ENCODE assay signal across 22 cellular contexts in the genomic region with DNA sequence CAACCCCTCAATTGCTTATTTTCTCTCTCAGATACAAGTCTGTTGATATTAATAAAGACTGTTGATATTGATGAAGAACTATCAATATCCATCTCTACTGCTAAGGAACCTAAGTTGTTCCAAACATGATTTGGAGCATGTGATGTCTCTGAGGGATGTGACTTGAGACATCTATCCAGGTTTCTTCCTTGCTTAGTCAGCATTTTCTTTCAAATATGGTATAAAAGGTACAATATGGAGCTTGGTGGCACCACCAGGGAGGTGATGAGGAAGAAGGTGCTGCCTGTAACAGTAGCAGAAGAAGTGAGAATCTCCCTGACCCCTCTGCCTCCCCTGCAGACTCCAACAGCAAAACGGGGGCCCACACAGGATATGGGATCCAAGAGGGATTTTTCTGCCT.
A peak's percentile ranks its signal among the peaks of the same experiment; 100 is the strongest.
DNase-seq lines count a peak whose midpoint lies in the region; ATAC-seq and TF ChIP-seq lines count a peak whose summit lies in the region.
"Had no signal": no experiment of that assay in that cellular context is flagged by ENCODE, and none has a peak within 500 bp of the region (broad histone marks: within the 10 kb centered on the region; RNA-seq: fewer than 3 reads in every experiment).

No MANE protein-coding gene starts in this region.

- H3K4me2 ChIP-seq in mesendoderm (ENCODE audit: low read length): no peak overlapping the region
- H3K4me2 ChIP-seq: neural progenitor cell had no signal

- no peak for DNase-seq in activated naive CD4-positive, alpha-beta T cell treated with Interleukin-2 at 50 U/mL for 16 hours
- no peak for DNase-seq in T-cell
- DNase-seq in activated naive CD8-positive, alpha-beta T cell treated with anti-CD3 and anti-CD28 coated beads, Interleukin-2, amount 10 ng/mL, durations not matched to agents 7 days and 5 days: no peak
- no peak for DNase-seq in spleen
- DNase-seq in amygdala (lab: John Stamatoyannopoulos, UW): no peak
- DNase-seq in mesendoderm: no peak
- DNase-seq in left ventricle myocardium inferior: no peak
- DNase-seq: dorsolateral prefrontal cortex, GF-D8, glutamatergic neuron, GOT3, KBM-7, NCI-H1436 treated with DMSO at 0.1 percent for 48 hours, OCI-M1, posterior cingulate gyrus, trophoblast cell had no signal

- no peak overlapping the region for H3K18ac ChIP-seq in mesendoderm (ENCODE audit: low read length)

- no peak overlapping the region for H4K8ac ChIP-seq in mesendoderm (ENCODE audit: low read depth, low read length)

- H3K23ac ChIP-seq in mesendoderm (ENCODE audit: low read length): no peak overlapping the region

- no peaks in the 10 kb centered on the region for H3K9me3 ChIP-seq in spleen
- H3K9me3 ChIP-seq in left ventricle myocardium inferior (replicated peaks): no peaks in the 10 kb centered on the region
- H3K9me3 ChIP-seq: lower lobe of right lung, mucosa of descending colon had no signal

- no peaks in the 10 kb centered on the region for H3K79me1 ChIP-seq in mesendoderm (ENCODE audit: low read length)

- H3K4me1 ChIP-seq in spleen (peaks cover 0 to 48% (median 22%) of the 10 kb centered on the region in 6 donors), mesendoderm (ENCODE audit: control insufficient read depth, low read depth, low read length) (no peaks in the 10 kb centered on the region), left ventricle myocardium inferior (no peaks in the 10 kb centered on the region)
- H3K4me1 ChIP-seq: lower lobe of right lung had no signal

- H3K9ac ChIP-seq in mesendoderm (ENCODE audit: low read length): no peak overlapping the region
- H3K9ac ChIP-seq: neural progenitor cell had no signal

- H3K27me3 Mint-ChIP-seq in activated naive CD4-positive, alpha-beta T cell treated with anti-CD3 and anti-CD28 coated beads, Interleukin-2, amount 50 U/mL, for 24 hours: peaks cover 15% of the 10 kb centered on the region
- H3K27me3 Mint-ChIP-seq in T-cell: peaks cover 8 to 14% of the 10 kb centered on the region in 2 donors
- H3K27me3 Mint-ChIP-seq in activated naive CD8-positive, alpha-beta T cell treated with anti-CD3 and anti-CD28 coated beads, Interleukin-2, amount 10 ng/mL, durations not matched to agents 7 days and 5 days: peaks cover 29% of the 10 kb centered on the region

- H3K27me3 ChIP-seq in spleen (replicated peaks in 1 of 7) (no peaks in the 10 kb centered on the region), mesendoderm (ENCODE audit: insufficient read depth, low read length, poor library complexity) (no peaks in the 10 kb centered on the region), left ventricle myocardium inferior (ENCODE audit: low read depth) (peaks cover 13% of the 10 kb centered on the region)
- H3K27me3 ChIP-seq: neural progenitor cell had no signal

- H2BK5ac ChIP-seq in mesendoderm (ENCODE audit: low read length): no peak overlapping the region

- no peak for TF ChIP-seq POLR2A in spleen (IDR thresholded peaks at IDR 0.05)

- peaks cover 2% of the 10 kb centered on the region for H3K36me3 Mint-ChIP-seq in activated naive CD4-positive, alpha-beta T cell treated with anti-CD3 and anti-CD28 coated beads, Interleukin-2, amount 50 U/mL, for 24 hours
- H3K36me3 Mint-ChIP-seq in T-cell: no peaks in the 10 kb centered on the region
- H3K36me3 Mint-ChIP-seq in activated naive CD8-positive, alpha-beta T cell treated with anti-CD3 and anti-CD28 coated beads, Interleukin-2, amount 10 ng/mL, durations not matched to agents 7 days and 5 days: no peaks in the 10 kb centered on the region
- H3K36me3 Mint-ChIP-seq: neural progenitor cell had no signal

- WGBS in spleen, 5 donors: 0 to 2% (median 0%) methylated on average over 1 of the region's 1 CpG
- no CpG with 5 or more reads among the region's 1 CpG for WGBS in mesendoderm (ENCODE audit: extremely low coverage, insufficient coverage, low lambda C conversion rate)

- H3K27ac Mint-ChIP-seq in activated naive CD4-positive, alpha-beta T cell treated with anti-CD3 and anti-CD28 coated beads, Interleukin-2, amount 50 U/mL, for 24 hours: peak overlapping the region; percentile 26
- H3K27ac Mint-ChIP-seq in T-cell: peak overlapping the region; percentile 89 to 91
- peak overlapping the region; percentile 92 for H3K27ac Mint-ChIP-seq in activated naive CD8-positive, alpha-beta T cell treated with anti-CD3 and anti-CD28 coated beads, Interleukin-2, amount 10 ng/mL, durations not matched to agents 7 days and 5 days
- H3K27ac Mint-ChIP-seq: neural progenitor cell had no signal

- no peaks in the 10 kb centered on the region for H3K79me2 ChIP-seq in mesendoderm (ENCODE audit: control insufficient read depth, insufficient read depth, low read length)

- no peak overlapping the region for H3K4ac ChIP-seq in mesendoderm (ENCODE audit: low read depth, low read length)

- H4K5ac ChIP-seq in mesendoderm (ENCODE audit: low read length): no peak overlapping the region

- no peaks in the 10 kb centered on the region for H3K9me3 Mint-ChIP-seq in activated naive CD4-positive, alpha-beta T cell treated with anti-CD3 and anti-CD28 coated beads, Interleukin-2, amount 50 U/mL, for 24 hours
- no peaks in the 10 kb centered on the region for H3K9me3 Mint-ChIP-seq in T-cell
- H3K9me3 Mint-ChIP-seq in activated naive CD8-positive, alpha-beta T cell treated with anti-CD3 and anti-CD28 coated beads, Interleukin-2, amount 10 ng/mL, durations not matched to agents 7 days and 5 days: peaks cover 5% of the 10 kb centered on the region
- H3K9me3 Mint-ChIP-seq: neural progenitor cell had no signal

- peak overlapping the region; percentile 63 for H3K4me3 Mint-ChIP-seq in activated naive CD4-positive, alpha-beta T cell treated with anti-CD3 and anti-CD28 coated beads, Interleukin-2, amount 50 U/mL, for 24 hours
- peak overlapping the region; percentile 66 to 76 (median 69) for H3K4me3 Mint-ChIP-seq in T-cell
- peak overlapping the region; percentile 74 for H3K4me3 Mint-ChIP-seq in activated naive CD8-positive, alpha-beta T cell treated with anti-CD3 and anti-CD28 coated beads, Interleukin-2, amount 10 ng/mL, durations not matched to agents 7 days and 5 days
- H3K4me3 Mint-ChIP-seq: neural progenitor cell had no signal

- TF ChIP-seq CTCF in spleen (IDR thresholded peaks at IDR 0.05 in 8 of 11, conservative IDR thresholded peaks at IDR 0.05 in 3 of 11): no peak
- no peak for TF ChIP-seq CTCF in left ventricle myocardium inferior (IDR thresholded peaks at IDR 0.05; ENCODE audit: borderline replicate concordance)

- H3K27ac ChIP-seq in spleen (peak overlapping the region in 5 of 8 donors; percentile 7 to 66 (median 41)), mesendoderm (ENCODE audit: low read depth, low read length) (no peak overlapping the region), left ventricle myocardium inferior (replicated peaks) (no peak overlapping the region)
- H3K27ac ChIP-seq: dorsolateral prefrontal cortex, lower lobe of right lung, neural progenitor cell had no signal

- H2AK5ac ChIP-seq in mesendoderm (ENCODE audit: low read length): no peak overlapping the region

- no peak overlapping the region for H3K56ac ChIP-seq in mesendoderm (ENCODE audit: low read length)

- H3K4me3 ChIP-seq in spleen (no peak overlapping the region), mesendoderm (ENCODE audit: low read length) (no peak overlapping the region), left ventricle myocardium inferior (no peak overlapping the region)
- H3K4me3 ChIP-seq: dorsolateral prefrontal cortex, lower lobe of right lung, mucosa of descending colon, neural progenitor cell had no signal

- no peak overlapping the region for H2BK15ac ChIP-seq in mesendoderm (replicated peaks; ENCODE audit: low read depth)

- intact Hi-C loops in spleen (cut with DNase I; ENCODE audit: low total_unique reads) (no loop called here), left ventricle myocardium inferior (cut with micrococcal nuclease) (no loop called here)

- no peak overlapping the region for H2BK120ac ChIP-seq in mesendoderm (ENCODE audit: low read depth, low read length)

- H3K36me3 ChIP-seq in spleen (no peaks in the 10 kb centered on the region), mesendoderm (ENCODE audit: control insufficient read depth, insufficient read depth, low read length) (no peaks in the 10 kb centered on the region), left ventricle myocardium inferior (no peaks in the 10 kb centered on the region)
- H3K36me3 ChIP-seq: lower lobe of right lung, neural progenitor cell had no signal

- POLR2A ChIA-PET in T-cell (lab: Charles Lee): no interaction called here
- POLR2A ChIA-PET in activated naive CD8-positive, alpha-beta T cell treated with anti-CD3 and anti-CD28 coated beads, Interleukin-2, amount 10 ng/mL, durations not matched to agents 7 days and 5 days (lab: Charles Lee): interaction anchor here (0.7 to 0.9 kb wide), 4 partner anchors 8 to 329 kb away, joined by 3 to 7 read pairs (median 3); a partner anchor contains a TSS

- H3K4me1 Mint-ChIP-seq in activated naive CD4-positive, alpha-beta T cell treated with anti-CD3 and anti-CD28 coated beads, Interleukin-2, amount 50 U/mL, for 24 hours: peaks cover 68% of the 10 kb centered on the region
- H3K4me1 Mint-ChIP-seq in T-cell: peaks cover 68 to 82% (median 81%) of the 10 kb centered on the region in 3 donors
- peaks cover 68% of the 10 kb centered on the region for H3K4me1 Mint-ChIP-seq in activated naive CD8-positive, alpha-beta T cell treated with anti-CD3 and anti-CD28 coated beads, Interleukin-2, amount 10 ng/mL, durations not matched to agents 7 days and 5 days

- no peak for ATAC-seq in T-cell (replicated peaks in 1 of 4)
- ATAC-seq in activated naive CD8-positive, alpha-beta T cell treated with anti-CD3 and anti-CD28 coated beads, Interleukin-2, amount 10 ng/mL, durations not matched to agents 7 days and 5 days (ENCODE audit: low read depth): no peak
- ATAC-seq: sciatic nerve, SK-N-SH treated with all-trans-retinoic acid at 6 μM for 48 hours had no signal

- CTCF ChIA-PET in T-cell (lab: Charles Lee): interaction anchor here in 1 of 2 donors (0.7 kb wide), 2 partner anchors 16 to 334 kb away, joined by 3 read pairs; no protein-coding TSS in a partner anchor

Comparison
In these comparisons a context has a peak if more than half of its experiments do, and no peak if none do; other contexts are left out.
1. H3K27ac Mint-ChIP-seq: peak in every context shown above with its lines; median percentile 92 in activated naive CD8-positive, alpha-beta T cell treated with anti-CD3 and anti-CD28 coated beads, Interleukin-2, amount 10 ng/mL, durations not matched to agents 7 days and 5 days; 90 in T-cell; 26 in activated naive CD4-positive, alpha-beta T cell treated with anti-CD3 and anti-CD28 coated beads, Interleukin-2, amount 50 U/mL, for 24 hours.
2. H3K27ac ChIP-seq: peak in spleen (5 of 8); none in mesendoderm (single experiment) and left ventricle myocardium inferior (single experiment).
3. Peak in every context shown above with its lines, with median percentiles within 50 percentile points of each other: H3K4me3 Mint-ChIP-seq.